Comparison of ENCODE assay signal across 25 cellular contexts in genomic region chr9:96085536-96086143, GRCh38.
"Had no signal": no experiment of that assay in that cellular context is flagged by ENCODE, and none has a peak within 500 bp of the region (broad histone marks: within the 10 kb centered on the region; RNA-seq: fewer than 3 reads in every experiment).

No MANE protein-coding gene starts in this region.

- H3K36me3 ChIP-seq: brain microvascular endothelial cell, cardiac muscle cell, SJCRH30 had no signal

- H3K27ac ChIP-seq: brain microvascular endothelial cell, cardiac muscle cell, SJCRH30 had no signal

- H3K4me3 Mint-ChIP-seq: activated CD4-positive, alpha-beta memory T cell treated with anti-CD3 and anti-CD28 coated beads for 36 hours; activated CD4-positive, alpha-beta T cell treated with anti-CD3 and anti-CD28 coated beads, Interleukin-2, amount 10 ng/mL, durations not matched to agents 7 days and 5 days; activated naive CD4-positive, alpha-beta T cell treated with anti-CD3 and anti-CD28 coated beads, Interleukin-2, amount 10 ng/mL, durations not matched to agents 7 days and 5 days; activated naive CD8-positive, alpha-beta T cell treated with anti-CD3 and anti-CD28 coated beads for 36 hours; IgD-negative memory B cell; T-helper 17 cell had no signal

- ATAC-seq: Panc1, T-helper 17 cell had no signal

- H3K9me3 Mint-ChIP-seq: activated CD4-positive, alpha-beta memory T cell treated with anti-CD3 and anti-CD28 coated beads for 36 hours; activated CD4-positive, alpha-beta T cell treated with anti-CD3 and anti-CD28 coated beads, Interleukin-2, amount 10 ng/mL, durations not matched to agents 7 days and 5 days had no signal

- H3K36me3 Mint-ChIP-seq: activated CD4-positive, alpha-beta memory T cell treated with anti-CD3 and anti-CD28 coated beads for 36 hours; activated naive CD4-positive, alpha-beta T cell treated with anti-CD3 and anti-CD28 coated beads, Interleukin-2, amount 10 ng/mL, durations not matched to agents 7 days and 5 days; activated naive CD8-positive, alpha-beta T cell treated with anti-CD3 and anti-CD28 coated beads for 36 hours; IgD-negative memory B cell had no signal

- H3K9me3 ChIP-seq: SJCRH30 had no signal

- DNase-seq: activated CD4-positive, alpha-beta memory T cell treated with anti-CD3 and anti-CD28 coated beads for 36 hours; activated CD4-positive, alpha-beta T cell treated with anti-CD3 and anti-CD28 coated beads, Interleukin-2, amount 10 ng/mL, durations not matched to agents 7 days and 5 days; activated CD4-positive, CD25-positive, alpha-beta regulatory T cell; activated gamma-delta T cell; activated naive CD4-positive, alpha-beta T cell treated with anti-CD3 and anti-CD28 coated beads, Interleukin-2, amount 10 ng/mL, durations not matched to agents 7 days and 5 days; activated naive CD8-positive, alpha-beta T cell treated with anti-CD3 and anti-CD28 coated beads for 36 hours; brain microvascular endothelial cell; KG1; NCI-H1092; NCI-H1417; NCI-H1930; NCI-H2171; NCI-H2227 treated with DMSO at 0.1 percent for 48 hours; NCI-H526; NCI-H774; NK-92 treated with Interleukin-12 subunit alpha and Interleukin-12 subunit beta, amount 100 ng/mL, for 24 hours; OCI-M1; Right ventricle myocardium superior; RPMI8226; SJCRH30; T-helper 17 cell; T-helper 9 cell had no signal

- H3K4me1 Mint-ChIP-seq: activated CD4-positive, alpha-beta T cell treated with anti-CD3 and anti-CD28 coated beads, Interleukin-2, amount 10 ng/mL, durations not matched to agents 7 days and 5 days; activated naive CD4-positive, alpha-beta T cell treated with anti-CD3 and anti-CD28 coated beads, Interleukin-2, amount 10 ng/mL, durations not matched to agents 7 days and 5 days; activated naive CD8-positive, alpha-beta T cell treated with anti-CD3 and anti-CD28 coated beads for 36 hours; IgD-negative memory B cell; T-helper 17 cell had no signal

- H3K4me3 ChIP-seq: cardiac muscle cell, SJCRH30 had no signal

- H3K27me3 Mint-ChIP-seq: activated naive CD8-positive, alpha-beta T cell treated with anti-CD3 and anti-CD28 coated beads for 36 hours had no signal

- H3K27me3 ChIP-seq: brain microvascular endothelial cell, cardiac muscle cell, SJCRH30 had no signal

- H3K27ac Mint-ChIP-seq: activated CD4-positive, alpha-beta memory T cell treated with anti-CD3 and anti-CD28 coated beads for 36 hours; activated CD4-positive, alpha-beta T cell treated with anti-CD3 and anti-CD28 coated beads, Interleukin-2, amount 10 ng/mL, durations not matched to agents 7 days and 5 days; activated naive CD4-positive, alpha-beta T cell treated with anti-CD3 and anti-CD28 coated beads, Interleukin-2, amount 10 ng/mL, durations not matched to agents 7 days and 5 days; activated naive CD8-positive, alpha-beta T cell treated with anti-CD3 and anti-CD28 coated beads for 36 hours; IgD-negative memory B cell; T-helper 17 cell had no signal
